Comparison of ENCODE assay signal across 22 cellular contexts in the genomic region with DNA sequence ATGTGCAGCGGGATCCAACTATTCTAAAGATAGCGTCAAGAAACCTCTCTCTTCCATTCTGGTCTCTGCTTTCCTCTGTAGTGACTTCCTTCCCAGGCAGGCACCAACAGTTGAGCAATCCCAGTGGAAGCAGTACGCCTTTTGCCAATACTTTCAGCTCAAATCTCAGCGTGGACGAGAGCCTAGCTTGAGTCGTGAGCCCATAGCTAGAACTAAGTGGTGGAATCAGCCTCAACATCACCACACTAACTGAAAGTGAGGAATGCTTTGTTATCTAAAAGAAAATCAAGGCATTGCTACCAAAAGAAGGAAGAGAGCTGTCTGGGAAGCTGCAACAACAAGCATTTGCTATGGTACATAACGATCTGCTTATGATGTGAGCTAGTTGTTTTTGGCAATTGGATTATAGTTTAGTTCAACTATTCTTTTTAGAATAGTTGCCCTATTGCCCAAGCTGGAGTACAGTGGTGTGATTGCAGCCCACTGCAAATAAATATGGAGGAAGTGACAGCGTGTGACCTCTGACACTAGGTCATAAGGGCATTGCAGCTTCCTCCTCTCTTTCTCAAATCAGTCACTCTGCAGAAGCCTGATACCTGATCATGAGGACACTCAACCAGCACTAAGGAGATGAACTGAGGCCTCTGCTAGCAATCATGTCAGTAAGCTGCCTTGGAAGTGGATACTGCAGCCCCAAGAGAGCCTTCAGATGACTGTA. TPM values are rescaled to one million over a fixed set of nuclear protein-coding genes. Genes with fewer than 3 reads are reported as not detected.
A peak's percentile ranks its signal among the peaks of the same experiment; 100 is the strongest.
DNase-seq lines count a peak whose midpoint lies in the region; ATAC-seq and TF ChIP-seq lines count a peak whose summit lies in the region.
"Had no signal": no experiment of that assay in that cellular context is flagged by ENCODE, and none has a peak within 500 bp of the region (broad histone marks: within the 10 kb centered on the region; RNA-seq: fewer than 3 reads in every experiment).

No MANE protein-coding gene starts in this region.

- ATAC-seq in HG03442 (IDR thresholded peaks at IDR 0.05; ENCODE audit: unreplicated experiment) = no peak
- ATAC-seq in activated CD4-positive, alpha-beta T cell treated with anti-CD3 and anti-CD28 coated beads for 36 hours = no peak

- H4K8ac ChIP-seq in mesenchymal stem cell (ENCODE audit: low read length) = peak overlapping the region; percentile 19

- no peak overlapping the region for H3K4ac ChIP-seq in mesenchymal stem cell (ENCODE audit: low read depth in 1 of 2, low read length in 2 of 2)

- H3K4me3 Mint-ChIP-seq in activated CD4-positive, alpha-beta T cell treated with anti-CD3 and anti-CD28 coated beads for 36 hours = no peak overlapping the region
- H3K4me3 Mint-ChIP-seq: CD4-positive, CD25-positive, alpha-beta regulatory T cell; nephron had no signal

- H3K27me3 ChIP-seq in mesenchymal stem cell (ENCODE audit: control insufficient read depth in 1 of 2, insufficient read depth in 1 of 2, low read length in 2 of 2) = no peaks in the 10 kb centered on the region
- H3K27me3 ChIP-seq: esophagus squamous epithelium had no signal

- 96% methylated on average over 8 of the region's 8 CpGs for WGBS in mesenchymal stem cell

- peaks cover 4% of the 10 kb centered on the region for H3K4me1 Mint-ChIP-seq in activated CD4-positive, alpha-beta T cell treated with anti-CD3 and anti-CD28 coated beads for 36 hours

- H3K9me3 ChIP-seq in mesenchymal stem cell (ENCODE audit: control insufficient read depth, low read length) = no peaks in the 10 kb centered on the region
- H3K9me3 ChIP-seq: esophagus squamous epithelium, HAP-1 had no signal

- no peak overlapping the region for H3K18ac ChIP-seq in mesenchymal stem cell (ENCODE audit: low read depth in 1 of 2, low read length in 2 of 2)

- H3K23ac ChIP-seq in mesenchymal stem cell (ENCODE audit: low read length in 2 of 2) = no peak overlapping the region

- no peak overlapping the region for H2BK5ac ChIP-seq in mesenchymal stem cell (ENCODE audit: low read depth, low read length, poor library complexity, severe bottlenecking)

- no peak for TF ChIP-seq CTCF in NB4 (IDR thresholded peaks at IDR 0.05; ENCODE audit: low read depth, low read length)
- TF ChIP-seq CTCF in GM10248 (IDR thresholded peaks at IDR 0.05; ENCODE audit: control extremely low read depth, extremely low read depth, low read depth, missing control alignments) = no peak

- H3K27ac ChIP-seq in mesenchymal stem cell (ENCODE audit: low read length, poor library complexity, severe bottlenecking) = no peak overlapping the region
- H3K27ac ChIP-seq: esophagus squamous epithelium had no signal

- H2BK12ac ChIP-seq in mesenchymal stem cell (ENCODE audit: low read length in 2 of 2) = no peak overlapping the region

- no peak overlapping the region for H2AK5ac ChIP-seq in mesenchymal stem cell (ENCODE audit: low read length, severe bottlenecking)

- H3K27me3 Mint-ChIP-seq in activated CD4-positive, alpha-beta T cell treated with anti-CD3 and anti-CD28 coated beads for 36 hours = no peaks in the 10 kb centered on the region

- no peak overlapping the region for H3K14ac ChIP-seq in mesenchymal stem cell (ENCODE audit: low read length in 2 of 2)

- H3K4me1 ChIP-seq in mesenchymal stem cell (ENCODE audit: control insufficient read depth, insufficient read depth, low read depth, low read length) = no peaks in the 10 kb centered on the region
- H3K4me1 ChIP-seq: HAP-1 had no signal

- POLR2A ChIA-PET in GM10248 (lab: Yijun Ruan, JAX) = no interaction called here
- POLR2A ChIA-PET in activated CD4-positive, alpha-beta T cell treated with anti-CD3 and anti-CD28 coated beads for 36 hours (lab: Charles Lee) = interaction anchor here (0.6 to 0.8 kb wide), 2 partner anchors 9 to 17 kb away, joined by 3 to 6 read pairs; no protein-coding TSS in a partner anchor

- H3K9me3 Mint-ChIP-seq in activated CD4-positive, alpha-beta T cell treated with anti-CD3 and anti-CD28 coated beads for 36 hours (ENCODE audit: low read depth) = no peaks in the 10 kb centered on the region
- H3K9me3 Mint-ChIP-seq: nephron had no signal

- CTCF ChIA-PET in GM10248 (lab: Yijun Ruan, JAX) = interaction anchor here (1.0 to 1.4 kb wide), 4 partner anchors 9 to 31 kb away, joined by 3 to 4 read pairs (median 3); no protein-coding TSS in a partner anchor
- CTCF ChIA-PET in activated CD4-positive, alpha-beta T cell treated with anti-CD3 and anti-CD28 coated beads for 36 hours (lab: Charles Lee) = interaction anchor here (1.1 kb wide), 1 partner anchor 162 kb away, joined by 3 read pairs; no protein-coding TSS in a partner anchor

- H3K4me2 ChIP-seq in mesenchymal stem cell (ENCODE audit: low read length, poor library complexity, severe bottlenecking) = no peak overlapping the region

- no peak overlapping the region for H4K91ac ChIP-seq in mesenchymal stem cell (ENCODE audit: low read length)

- H3K27ac Mint-ChIP-seq in activated CD4-positive, alpha-beta T cell treated with anti-CD3 and anti-CD28 coated beads for 36 hours = no peak overlapping the region
- H3K27ac Mint-ChIP-seq: nephron had no signal

- H2AFZ ChIP-seq in mesenchymal stem cell (ENCODE audit: low read depth, low read length) = no peak overlapping the region

- H3K36me3 ChIP-seq in mesenchymal stem cell (ENCODE audit: control insufficient read depth in 1 of 2, insufficient read depth in 2 of 2, low read depth in 1 of 2, low read length in 2 of 2) = no peaks in the 10 kb centered on the region
- H3K36me3 ChIP-seq: esophagus squamous epithelium, HAP-1 had no signal

- no peak overlapping the region for H2BK15ac ChIP-seq in mesenchymal stem cell (ENCODE audit: low read depth, poor library complexity, severe bottlenecking)

- DNase-seq in AG08396 (ENCODE audit: low spot score) = peak; percentile 14
- DNase-seq in NB4 (ENCODE audit: low read depth) = peak; percentile 41
- DNase-seq in dermis blood vessel endothelial cell = peak; percentile 16
- no peak for DNase-seq in mesenchymal stem cell
- DNase-seq in NCI-H146 (lab: John Stamatoyannopoulos, UW) = no peak
- no peak for DNase-seq in GM10248 (ENCODE audit: extremely low spot score)
- no peak for DNase-seq in activated CD4-positive, alpha-beta T cell treated with anti-CD3 and anti-CD28 coated beads for 36 hours
- DNase-seq: activated gamma-delta T cell treated with Interleukin-2 at 50 U/mL for 16 hours; amygdala; CD4-positive, CD25-positive, alpha-beta regulatory T cell; central memory CD4-positive, alpha-beta T cell; DMS53; effector CD4-positive, alpha-beta T cell; esophagus squamous epithelium; NCI-H1436; NCI-H2171; RPMI8226; stimulated activated CD8-positive, alpha-beta memory T cell treated with anti-CD3 and anti-CD28 coated beads, Interleukin-4, amount 100 ng/mL, for 48 hours; substantia nigra had no signal

- no peak overlapping the region for H2BK120ac ChIP-seq in mesenchymal stem cell (ENCODE audit: low read depth, low read length)

- no peaks in the 10 kb centered on the region for H3K79me1 ChIP-seq in mesenchymal stem cell (replicated peaks; ENCODE audit: low read length, poor library complexity, severe bottlenecking)

- no peak for TF ChIP-seq POLR2A in NB4 (IDR thresholded peaks at IDR 0.05; ENCODE audit: extremely low read depth, insufficient read length)

- H3K4me3 ChIP-seq in NB4 (ENCODE audit: low read depth, low read length) = no peak overlapping the region
- no peak overlapping the region for H3K4me3 ChIP-seq in mesenchymal stem cell (ENCODE audit: insufficient read depth in 1 of 2, low read depth in 1 of 2, low read length in 2 of 2)
- H3K4me3 ChIP-seq: esophagus squamous epithelium, HAP-1 had no signal

- intact Hi-C loops in activated CD4-positive, alpha-beta T cell treated with anti-CD3 and anti-CD28 coated beads for 36 hours (cut with DNase I, micrococcal nuclease) = no loop called here

- H3K36me3 Mint-ChIP-seq in activated CD4-positive, alpha-beta T cell treated with anti-CD3 and anti-CD28 coated beads for 36 hours (ENCODE audit: low read depth) = no peaks in the 10 kb centered on the region
- H3K36me3 Mint-ChIP-seq: CD4-positive, CD25-positive, alpha-beta regulatory T cell had no signal

- no peak overlapping the region for H3K9ac ChIP-seq in mesenchymal stem cell (ENCODE audit: low read length)

RNA-seq across cellular contexts. Expression of gene FRYL, which starts 24.7 kb away (rescaled TPM):
- 133 and 145 TPM in 2 replicates for total RNA-seq in dermis blood vessel endothelial cell
- 6.3 TPM for polyA plus RNA-seq in mesenchymal stem cell (2013, experiment 1 of 2)
- polyA plus RNA-seq in mesenchymal stem cell (2013, experiment 2 of 2) = 6.6 TPM
- 10 to 100 TPM; 67.9 to 69.8 TPM for total RNA-seq in activated CD4-positive, alpha-beta T cell treated with anti-CD3 and anti-CD28 coated beads for 36 hours

RNA-seq across cellular contexts. Expression of gene OCIAD1, which starts 26.1 kb away (rescaled TPM):
- 78.3 and 91.2 TPM in 2 replicates for total RNA-seq in dermis blood vessel endothelial cell
- polyA plus RNA-seq in mesenchymal stem cell (2013, experiment 1 of 2) = 183 TPM
- polyA plus RNA-seq in mesenchymal stem cell (2013, experiment 2 of 2) = 184 TPM
- total RNA-seq in activated CD4-positive, alpha-beta T cell treated with anti-CD3 and anti-CD28 coated beads for 36 hours = 100 to 1,000 TPM; 113 to 162 TPM

Comparison
In these comparisons a context has a peak if more than half of its experiments do, and no peak if none do; other contexts are left out.
1. DNase-seq: peak in AG08396 (single experiment), NB4 (single experiment) and dermis blood vessel endothelial cell (single experiment); none in mesenchymal stem cell (single experiment), NCI-H146 (single experiment), GM10248 (single experiment) and activated CD4-positive, alpha-beta T cell treated with anti-CD3 and anti-CD28 coated beads for 36 hours (single experiment).